ENCODE assay signal across 9 cellular contexts in genomic region chr5:137497396-137498290, GRCh38. TPM values are rescaled to one million over a fixed set of nuclear protein-coding genes. Genes with fewer than 3 reads are reported as not detected.
A peak's percentile ranks its signal among the peaks of the same experiment; 100 is the strongest.
DNase-seq lines count a peak whose midpoint lies in the region; ATAC-seq and TF ChIP-seq lines count a peak whose summit lies in the region.
"Had no signal": no experiment of that assay in that cellular context is flagged by ENCODE, and none has a peak within 500 bp of the region (broad histone marks: within the 10 kb centered on the region; RNA-seq: fewer than 3 reads in every experiment).

No MANE protein-coding gene starts in this region.

- WGBS in esophagus muscularis mucosa, result 69% methylated on average over 22 of the region's 22 CpGs
- no CpG with 5 or more reads among the region's 22 CpGs for WGBS in trophoblast cell (ENCODE audit: extremely low coverage, insufficient coverage, insufficient read length)

- POLR2A ChIA-PET in CD4-positive, alpha-beta memory T cell (lab: Charles Lee; ENCODE audit: partially characterized antibody), result no interaction called here

- H3K27me3 Mint-ChIP-seq in CD4-positive, alpha-beta memory T cell, result peaks cover 16 to 17% of the 10 kb centered on the region in 2 donors

- no peak overlapping the region for H3K27ac Mint-ChIP-seq in CD4-positive, alpha-beta memory T cell
- H3K27ac Mint-ChIP-seq: activated naive CD8-positive, alpha-beta T cell treated with anti-CD3 and anti-CD28 coated beads, Interleukin-2, amount 10 ng/mL, durations not matched to agents 7 days and 5 days had no signal

- ATAC-seq in HG02623 (IDR thresholded peaks at IDR 0.05; ENCODE audit: unreplicated experiment), result no peak

- no peaks in the 10 kb centered on the region for H3K36me3 Mint-ChIP-seq in CD4-positive, alpha-beta memory T cell
- H3K36me3 Mint-ChIP-seq: activated naive CD8-positive, alpha-beta T cell treated with anti-CD3 and anti-CD28 coated beads, Interleukin-2, amount 10 ng/mL, durations not matched to agents 7 days and 5 days had no signal

- TF ChIP-seq CTCF in esophagus muscularis mucosa (IDR thresholded peaks at IDR 0.05), result no peak

- no peak overlapping the region for H3K14ac ChIP-seq in trophoblast cell (ENCODE audit: low read length)

- no peak overlapping the region for H4K12ac ChIP-seq in trophoblast cell (ENCODE audit: low read depth, low read length)

- TF ChIP-seq POLR2A in esophagus muscularis mucosa (IDR thresholded peaks at IDR 0.05; ENCODE audit: low read depth), result no peak

- no peak overlapping the region for H4K8ac ChIP-seq in trophoblast cell (ENCODE audit: low read depth, low read length)

- no peaks in the 10 kb centered on the region for H3K9me3 Mint-ChIP-seq in CD4-positive, alpha-beta memory T cell
- H3K9me3 Mint-ChIP-seq: activated naive CD8-positive, alpha-beta T cell treated with anti-CD3 and anti-CD28 coated beads, Interleukin-2, amount 10 ng/mL, durations not matched to agents 7 days and 5 days had no signal

- H3K36me3 ChIP-seq in esophagus muscularis mucosa (no peaks in the 10 kb centered on the region), trophoblast cell (ENCODE audit: control insufficient read depth in 1 of 2, insufficient read depth in 2 of 2, low read length in 2 of 2) (no peaks in the 10 kb centered on the region)
- H3K36me3 ChIP-seq in CD4-positive, alpha-beta memory T cell (ENCODE audit: insufficient read depth, low read length), result no peaks in the 10 kb centered on the region

- intact Hi-C loops in esophagus muscularis mucosa (cut with DNase I), result no loop called here
- intact Hi-C loops in CD4-positive, alpha-beta memory T cell (cut with micrococcal nuclease), result loop anchor here (2.0 to 10.0 kb wide), 2 partner anchors 177 to 1613 kb away; no protein-coding TSS in a partner anchor

- H3K79me2 ChIP-seq in trophoblast cell (ENCODE audit: control insufficient read depth, insufficient read depth, low read length, poor library complexity), result no peaks in the 10 kb centered on the region

- in situ Hi-C loops in Caki2 (cut with HindIII; ENCODE audit: low pct_unique_long_range_greater_than_20kb, low sequenced_read_pairs), result no loop called here

- no peak overlapping the region for H3K9ac ChIP-seq in trophoblast cell (ENCODE audit: low read length)

- H2BK12ac ChIP-seq in trophoblast cell (ENCODE audit: low read length), result no peak overlapping the region

- H3K4me3 Mint-ChIP-seq in CD4-positive, alpha-beta memory T cell, result peak overlapping the region in 4 of 8 donors; percentile 6 to 39 (median 18)
- H3K4me3 Mint-ChIP-seq: activated naive CD8-positive, alpha-beta T cell treated with anti-CD3 and anti-CD28 coated beads, Interleukin-2, amount 10 ng/mL, durations not matched to agents 7 days and 5 days had no signal

- H4K91ac ChIP-seq in trophoblast cell (ENCODE audit: low read depth, low read length), result no peak overlapping the region

- no peak overlapping the region for H3K4ac ChIP-seq in trophoblast cell (ENCODE audit: low read depth, low read length)

- CTCF ChIA-PET in CD4-positive, alpha-beta memory T cell (lab: Charles Lee; ENCODE audit: partially characterized antibody), result no interaction called here

- no peak overlapping the region for H3K18ac ChIP-seq in trophoblast cell (ENCODE audit: low read length)

- no peak for TF ChIP-seq EP300 in esophagus muscularis mucosa (IDR thresholded peaks at IDR 0.05)

- H3K9me3 ChIP-seq in esophagus muscularis mucosa, result no peaks in the 10 kb centered on the region
- H3K9me3 ChIP-seq in trophoblast cell (ENCODE audit: insufficient read depth, low read depth, low read length), result no peaks in the 10 kb centered on the region
- no peaks in the 10 kb centered on the region for H3K9me3 ChIP-seq in CD4-positive, alpha-beta memory T cell (ENCODE audit: control insufficient read depth in 1 of 2, low read length in 2 of 2)

- H3K27ac ChIP-seq in esophagus muscularis mucosa (replicated peaks in 1 of 4) (peak overlapping the region in 1 of 4 donors; percentile 36), trophoblast cell (ENCODE audit: low read depth, low read length) (no peak overlapping the region)
- H3K27ac ChIP-seq in CD4-positive, alpha-beta memory T cell (ENCODE audit: low read depth, low read length), result no peak overlapping the region

- peaks cover 0 to 36% (median 13%) of the 10 kb centered on the region in 4 donors for H3K27me3 ChIP-seq in esophagus muscularis mucosa
- peaks cover 18% of the 10 kb centered on the region for H3K27me3 ChIP-seq in trophoblast cell (ENCODE audit: insufficient read depth, low read length)
- H3K27me3 ChIP-seq in CD4-positive, alpha-beta memory T cell (ENCODE audit: insufficient read depth, low read length), result no peaks in the 10 kb centered on the region

- H2AFZ ChIP-seq in trophoblast cell (ENCODE audit: insufficient read depth, low read length, poor library complexity), result no peak overlapping the region

- H3K79me1 ChIP-seq in trophoblast cell (ENCODE audit: low read length), result no peaks in the 10 kb centered on the region

- no peak overlapping the region for H2BK5ac ChIP-seq in trophoblast cell (ENCODE audit: low read depth, low read length, poor library complexity)

- no peak overlapping the region for H3K23ac ChIP-seq in trophoblast cell (ENCODE audit: low read length)

- H2AK5ac ChIP-seq in trophoblast cell (ENCODE audit: low read length), result no peak overlapping the region

- peaks cover 4 to 13% (median 11%) of the 10 kb centered on the region in 4 donors for H3K4me1 ChIP-seq in esophagus muscularis mucosa
- H3K4me1 ChIP-seq in trophoblast cell (ENCODE audit: control insufficient read depth in 1 of 2, insufficient read depth in 2 of 2, low read length in 2 of 2), result peaks cover 7% of the 10 kb centered on the region in 2 experiments
- H3K4me1 ChIP-seq in CD4-positive, alpha-beta memory T cell (ENCODE audit: insufficient read depth, low read length), result no peaks in the 10 kb centered on the region

- H3K4me2 ChIP-seq in trophoblast cell (ENCODE audit: low read length), result peak overlapping the region; percentile 75

- DNase-seq in Caki2 (ENCODE audit: low read depth) (peak; percentile 33), NCI-H345 (lab: John Stamatoyannopoulos, UW) (peak; percentile 58), esophagus muscularis mucosa (ENCODE audit: extremely low spot score) (peak; percentile 90), trophoblast cell (no peak), CD1c-positive myeloid dendritic cell (ENCODE audit: extremely low spot score) (no peak), GM19240 (ENCODE audit: insufficient read length, low spot score) (no peak)
- no peak for DNase-seq in CD4-positive, alpha-beta memory T cell
- DNase-seq: activated naive CD8-positive, alpha-beta T cell treated with anti-CD3 and anti-CD28 coated beads, Interleukin-2, amount 10 ng/mL, durations not matched to agents 7 days and 5 days had no signal

- no peaks in the 10 kb centered on the region for H3K4me1 Mint-ChIP-seq in CD4-positive, alpha-beta memory T cell
- H3K4me1 Mint-ChIP-seq: activated naive CD8-positive, alpha-beta T cell treated with anti-CD3 and anti-CD28 coated beads, Interleukin-2, amount 10 ng/mL, durations not matched to agents 7 days and 5 days had no signal

- H2BK120ac ChIP-seq in trophoblast cell (ENCODE audit: insufficient read depth, low read length, poor library complexity), result no peak overlapping the region

- H3K4me3 ChIP-seq in esophagus muscularis mucosa (peak overlapping the region; percentile 54 to 67 (median 60)), trophoblast cell (ENCODE audit: low read depth, low read length) (no peak overlapping the region)
- no peak overlapping the region for H3K4me3 ChIP-seq in CD4-positive, alpha-beta memory T cell (ENCODE audit: low read length in 2 of 2)

RNA-seq across cellular contexts. Expression of gene SPOCK1, which starts 1.5 kb away (rescaled TPM):
- 22.4 and 25.6 TPM in 2 replicates for total RNA-seq in Caki2 (2014; rRNA removed; shearing (Covaris generic); ENCODE audit: low replicate concordance)
- 10 to 100 TPM; 39.0 to 52.4 (median 45.6) TPM for total RNA-seq in esophagus muscularis mucosa
- polyA plus RNA-seq in trophoblast cell (2013), result 1.8 and 2.2 TPM in 2 replicates
- total RNA-seq in CD4-positive, alpha-beta memory T cell, result not detected
- polyA plus RNA-seq in CD4-positive, alpha-beta memory T cell, result not detected
- total RNA-seq: activated naive CD8-positive, alpha-beta T cell treated with anti-CD3 and anti-CD28 coated beads, Interleukin-2, amount 10 ng/mL, durations not matched to agents 7 days and 5 days had no signal

Comparison
In these comparisons a context has a peak if more than half of its experiments do, and no peak if none do; other contexts are left out.
1. DNase-seq: peak in Caki2 (single experiment), NCI-H345 (single experiment) and esophagus muscularis mucosa (single experiment); none in trophoblast cell (0 of 2), CD1c-positive myeloid dendritic cell (single experiment), CD4-positive, alpha-beta memory T cell (0 of 5) and GM19240 (single experiment).
2. H3K4me3 ChIP-seq: peak in esophagus muscularis mucosa (4 of 4); none in trophoblast cell (single experiment) and CD4-positive, alpha-beta memory T cell (0 of 2).
3. RNA of gene SPOCK1, which starts 1.5 kb away (total RNA-seq): 39.0 to 52.4 TPM in esophagus muscularis mucosa and 22.4 to 25.6 TPM in Caki2; not detected in CD4-positive, alpha-beta memory T cell; every median in the first group is over 10 times any median in the second.